Comparison of ENCODE assay signal across 16 cellular contexts in genomic region chr2:235139956-235140800, GRCh38.
DNase-seq lines count a peak whose midpoint lies in the region; ATAC-seq and TF ChIP-seq lines count a peak whose summit lies in the region.
"Had no signal": no experiment of that assay in that cellular context is flagged by ENCODE, and none has a peak within 500 bp of the region (broad histone marks: within the 10 kb centered on the region; RNA-seq: fewer than 3 reads in every experiment).

No MANE protein-coding gene starts in this region.

- no peaks in the 10 kb centered on the region for H3K9me3 ChIP-seq in esophagus muscularis mucosa
- no peaks in the 10 kb centered on the region for H3K9me3 ChIP-seq in breast epithelium
- H3K9me3 ChIP-seq in adrenal gland (replicated peaks in 1 of 3): no peaks in the 10 kb centered on the region
- H3K9me3 ChIP-seq: BLaER1 treated with 17β-estradiol and CSF1 and Interleukin-3, amounts not matched to agents 10 nM and 100 nM had no signal

- H3K4me1 ChIP-seq in esophagus muscularis mucosa (peaks cover 0 to 5% (median 0%) of the 10 kb centered on the region in 4 donors), breast epithelium (no peaks in the 10 kb centered on the region), adrenal gland (replicated peaks in 1 of 2) (no peaks in the 10 kb centered on the region)
- H3K4me1 ChIP-seq: BLaER1 treated with 17β-estradiol and CSF1 and Interleukin-3, amounts not matched to agents 10 nM and 100 nM had no signal

- DNase-seq in natural killer cell treated with Interleukin-12 subunit alpha and Interleukin-12 subunit beta and Interleukin-15 and Interleukin-18, amount 100 ng/mL, for 72 hours (ENCODE audit: low spot score): no peak
- DNase-seq in natural killer cell (no peak), esophagus muscularis mucosa (ENCODE audit: extremely low spot score) (peak; percentile 86), osteocyte (ENCODE audit: extremely low spot score, unreplicated experiment) (peak; percentile 75), breast epithelium (ENCODE audit: low spot score in 2 of 2) (no peak), HuH-7.5 (ENCODE audit: low spot score) (no peak), adrenal gland (no peak)
- DNase-seq: Calu3; CD8-positive, alpha-beta T cell; DMS79 treated with DMSO at 0.1 percent for 48 hours; GF-D8; GOT3; H7 had no signal

- peaks cover 0 to 5% of the 10 kb centered on the region in 2 donors for H3K4me1 Mint-ChIP-seq in natural killer cell treated with Interleukin-12 subunit alpha and Interleukin-12 subunit beta and Interleukin-15 and Interleukin-18, amount 100 ng/mL, for 72 hours (ENCODE audit: low read depth in 2 of 2)
- H3K4me1 Mint-ChIP-seq in natural killer cell: no peaks in the 10 kb centered on the region
- peaks cover 2% of the 10 kb centered on the region for H3K4me1 Mint-ChIP-seq in osteocyte (ENCODE audit: unreplicated experiment)
- H3K4me1 Mint-ChIP-seq: B cell had no signal

- no peak for TF ChIP-seq CTCF in natural killer cell (IDR thresholded peaks at IDR 0.05)
- no peak for TF ChIP-seq CTCF in esophagus muscularis mucosa (IDR thresholded peaks at IDR 0.05)
- TF ChIP-seq CTCF in osteocyte (IDR thresholded peaks at IDR 0.05): no peak
- TF ChIP-seq CTCF in breast epithelium (IDR thresholded peaks at IDR 0.05): no peak
- no peak for TF ChIP-seq CTCF in adrenal gland (IDR thresholded peaks at IDR 0.05)

- H3K27me3 ChIP-seq in esophagus muscularis mucosa: no peaks in the 10 kb centered on the region
- H3K27me3 ChIP-seq in breast epithelium: no peaks in the 10 kb centered on the region
- H3K27me3 ChIP-seq in adrenal gland: no peaks in the 10 kb centered on the region
- H3K27me3 ChIP-seq: BLaER1 treated with 17β-estradiol and CSF1 and Interleukin-3, amounts not matched to agents 10 nM and 100 nM had no signal

- H3K27ac ChIP-seq in esophagus muscularis mucosa (replicated peaks in 1 of 4) (no peak overlapping the region), breast epithelium (no peak overlapping the region), adrenal gland (no peak overlapping the region)
- H3K27ac ChIP-seq: BLaER1 treated with 17β-estradiol and CSF1 and Interleukin-3, amounts not matched to agents 10 nM and 100 nM had no signal

- peaks cover 22 to 41% of the 10 kb centered on the region in 2 donors for H3K27me3 Mint-ChIP-seq in natural killer cell treated with Interleukin-12 subunit alpha and Interleukin-12 subunit beta and Interleukin-15 and Interleukin-18, amount 100 ng/mL, for 72 hours
- H3K27me3 Mint-ChIP-seq in natural killer cell (ENCODE audit: low read depth in 2 of 2) (peaks cover 20 to 39% of the 10 kb centered on the region in 2 donors), osteocyte (ENCODE audit: unreplicated experiment) (peaks cover 12% of the 10 kb centered on the region)

- H3K36me3 ChIP-seq in esophagus muscularis mucosa (no peaks in the 10 kb centered on the region), breast epithelium (no peaks in the 10 kb centered on the region), adrenal gland (replicated peaks in 1 of 2) (no peaks in the 10 kb centered on the region)
- H3K36me3 ChIP-seq: BLaER1 treated with 17β-estradiol and CSF1 and Interleukin-3, amounts not matched to agents 10 nM and 100 nM had no signal

- no peak overlapping the region for H3K27ac Mint-ChIP-seq in natural killer cell treated with Interleukin-12 subunit alpha and Interleukin-12 subunit beta and Interleukin-15 and Interleukin-18, amount 100 ng/mL, for 72 hours
- no peak overlapping the region for H3K27ac Mint-ChIP-seq in natural killer cell
- H3K27ac Mint-ChIP-seq in osteocyte (ENCODE audit: unreplicated experiment): no peak overlapping the region
- H3K27ac Mint-ChIP-seq: B cell; CD8-positive, alpha-beta T cell had no signal

- 92% methylated on average over 19 of the region's 19 CpGs for WGBS in esophagus muscularis mucosa
- 88 to 96% (median 93%) methylated on average over 19 of the region's 19 CpGs for WGBS in adrenal gland, 4 donors

- no peak overlapping the region for H3K4me3 ChIP-seq in esophagus muscularis mucosa
- no peak overlapping the region for H3K4me3 ChIP-seq in breast epithelium
- no peak overlapping the region for H3K4me3 ChIP-seq in adrenal gland
- H3K4me3 ChIP-seq: BLaER1 treated with 17β-estradiol and CSF1 and Interleukin-3, amounts not matched to agents 10 nM and 100 nM had no signal

- no peak overlapping the region for H3K4me3 Mint-ChIP-seq in natural killer cell treated with Interleukin-12 subunit alpha and Interleukin-12 subunit beta and Interleukin-15 and Interleukin-18, amount 100 ng/mL, for 72 hours
- H3K4me3 Mint-ChIP-seq in natural killer cell (no peak overlapping the region), osteocyte (ENCODE audit: unreplicated experiment) (no peak overlapping the region)
- H3K4me3 Mint-ChIP-seq: B cell; CD8-positive, alpha-beta T cell had no signal

- intact Hi-C loops in natural killer cell (cut with micrococcal nuclease) (no loop called here), esophagus muscularis mucosa (cut with DNase I) (no loop called here), breast epithelium (cut with DNase I; ENCODE audit: low total_unique reads) (no loop called here), adrenal gland (cut with DNase I) (loop anchor here (5.0 to 10.0 kb wide), 4 partner anchors 295 to 607 kb away; partner anchors contain the start of gene AGAP1 (in 2 of the 2))

- peak; percentile 31 to 56 for ATAC-seq in natural killer cell treated with Interleukin-12 subunit alpha and Interleukin-12 subunit beta and Interleukin-15 and Interleukin-18, amount 100 ng/mL, for 72 hours
- ATAC-seq in natural killer cell: no peak
- ATAC-seq: CD8-positive, alpha-beta T cell; HepG2 had no signal

- H3K9me3 Mint-ChIP-seq in natural killer cell treated with Interleukin-12 subunit alpha and Interleukin-12 subunit beta and Interleukin-15 and Interleukin-18, amount 100 ng/mL, for 72 hours: no peaks in the 10 kb centered on the region
- H3K9me3 Mint-ChIP-seq in natural killer cell (no peaks in the 10 kb centered on the region), osteocyte (ENCODE audit: unreplicated experiment) (no peaks in the 10 kb centered on the region)
- H3K9me3 Mint-ChIP-seq: CD8-positive, alpha-beta T cell had no signal

- H3K36me3 Mint-ChIP-seq in natural killer cell treated with Interleukin-12 subunit alpha and Interleukin-12 subunit beta and Interleukin-15 and Interleukin-18, amount 100 ng/mL, for 72 hours: no peaks in the 10 kb centered on the region
- H3K36me3 Mint-ChIP-seq in natural killer cell (no peaks in the 10 kb centered on the region), osteocyte (ENCODE audit: unreplicated experiment) (no peaks in the 10 kb centered on the region)
- H3K36me3 Mint-ChIP-seq: CD8-positive, alpha-beta T cell had no signal

- no peak for TF ChIP-seq EP300 in esophagus muscularis mucosa (IDR thresholded peaks at IDR 0.05)

- no peak for TF ChIP-seq POLR2A in esophagus muscularis mucosa (IDR thresholded peaks at IDR 0.05; ENCODE audit: low read depth)
- TF ChIP-seq POLR2A in breast epithelium (IDR thresholded peaks at IDR 0.05): no peak
- TF ChIP-seq POLR2A in adrenal gland (IDR thresholded peaks at IDR 0.05): no peak

Comparison
In these comparisons a context has a peak if more than half of its experiments do, and no peak if none do; other contexts are left out.
1. ATAC-seq: peak in natural killer cell treated with Interleukin-12 subunit alpha and Interleukin-12 subunit beta and Interleukin-15 and Interleukin-18, amount 100 ng/mL, for 72 hours (2 of 2); none in natural killer cell (0 of 3).
2. DNase-seq: peak in esophagus muscularis mucosa (single experiment) and osteocyte (single experiment); none in natural killer cell treated with Interleukin-12 subunit alpha and Interleukin-12 subunit beta and Interleukin-15 and Interleukin-18, amount 100 ng/mL, for 72 hours (single experiment), natural killer cell (single experiment), breast epithelium (0 of 2), HuH-7.5 (single experiment) and adrenal gland (0 of 7).
3. intact Hi-C loops: an anchor here in adrenal gland (5.0 to 10.0 kb wide); none called in natural killer cell, esophagus muscularis mucosa and breast epithelium.